In the genomic region with DNA sequence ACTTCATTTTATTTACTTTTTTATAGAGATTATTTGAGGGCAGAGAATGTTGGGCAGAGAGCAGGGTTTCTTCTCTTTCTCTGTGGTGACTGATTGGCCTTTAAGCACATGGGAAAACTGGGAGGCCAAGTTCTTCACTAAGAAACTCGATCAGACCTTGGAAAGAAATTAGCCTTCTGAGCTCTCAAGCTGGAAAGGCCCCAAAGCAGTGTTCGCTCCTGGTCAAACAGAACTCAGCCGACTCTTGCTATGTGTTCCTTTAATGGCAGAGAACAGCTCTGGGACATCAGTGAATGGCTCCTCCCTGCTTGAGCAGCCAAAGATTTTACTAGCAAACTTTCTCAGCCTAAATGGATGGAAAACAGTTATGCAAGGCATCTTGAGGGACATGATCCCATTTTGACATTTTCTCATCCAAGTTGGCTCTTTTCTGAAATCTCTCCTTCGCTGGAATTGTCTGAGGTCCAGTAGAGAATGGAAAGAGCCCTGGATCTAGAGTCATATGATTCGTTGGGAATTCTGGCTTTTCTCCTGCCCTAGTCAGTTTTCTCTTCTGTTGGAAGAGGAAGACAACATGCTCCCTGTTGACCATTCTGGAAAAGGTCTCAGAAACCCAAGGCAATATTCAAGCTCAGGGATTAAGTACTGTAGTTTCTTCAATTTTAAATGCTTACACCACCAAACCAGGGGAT, we compare ENCODE assay signal across 22 cellular contexts.
DNase-seq lines count a peak whose midpoint lies in the region; ATAC-seq and TF ChIP-seq lines count a peak whose summit lies in the region.
"Had no signal": no experiment of that assay in that cellular context is flagged by ENCODE, and none has a peak within 500 bp of the region (broad histone marks: within the 10 kb centered on the region; RNA-seq: fewer than 3 reads in every experiment).

No MANE protein-coding gene starts in this region.

- 40% methylated on average over 5 of the region's 5 CpGs for WGBS in mammary epithelial cell (ENCODE audit: low coverage, missing lambda C conversion rate)
- WGBS in aorta, 2 donors = 51 to 57% methylated on average over 5 of the region's 5 CpGs

- no peak for TF ChIP-seq CTCF in mammary epithelial cell (conservative IDR thresholded peaks at IDR 0.05 in 1 of 2, IDR thresholded peaks at IDR 0.05 in 1 of 2; ENCODE audit: extremely low read depth in 1 of 2, insufficient read depth in 1 of 2, low read depth in 1 of 2, low read length in 2 of 2)
- no peak for TF ChIP-seq CTCF in MCF 10A (IDR thresholded peaks at IDR 0.05; ENCODE audit: unreplicated experiment)
- no peak for TF ChIP-seq CTCF in left ventricle myocardium inferior (IDR thresholded peaks at IDR 0.05; ENCODE audit: borderline replicate concordance)
- TF ChIP-seq CTCF in neural progenitor cell (IDR thresholded peaks at IDR 0.05) = no peak

- H3K9ac ChIP-seq in mammary epithelial cell (ENCODE audit: insufficient read depth, low read length) (no peak overlapping the region), neural progenitor cell (no peak overlapping the region)
- H3K9ac ChIP-seq: BLaER1 had no signal

- POLR2A ChIA-PET in MCF 10A (lab: Yijun Ruan, JAX) = interaction anchor here (0.5 kb wide), 1 partner anchor 31 kb away, joined by 3 read pairs; no protein-coding TSS in a partner anchor

- H3K79me2 ChIP-seq in mammary epithelial cell (ENCODE audit: insufficient read depth, low read length) (no peaks in the 10 kb centered on the region), neural progenitor cell (ENCODE audit: low read depth) (no peaks in the 10 kb centered on the region)

- H3K36me3 ChIP-seq in mammary epithelial cell (ENCODE audit: insufficient read depth, low read length) (no peaks in the 10 kb centered on the region), left ventricle myocardium inferior (no peaks in the 10 kb centered on the region), aorta (ENCODE audit: control insufficient read depth in 1 of 2, insufficient read depth in 2 of 2, low read length in 1 of 2) (no peaks in the 10 kb centered on the region), neural progenitor cell (no peaks in the 10 kb centered on the region)
- H3K36me3 ChIP-seq: BLaER1, SJSA1 had no signal

- H3K27ac ChIP-seq in mammary epithelial cell (ENCODE audit: insufficient read depth, low read depth, low read length) (no peak overlapping the region), left ventricle myocardium inferior (replicated peaks) (peak overlapping the region; percentile 50), aorta (ENCODE audit: low read depth in 1 of 2, low read length in 2 of 2) (no peak overlapping the region), neural progenitor cell (no peak overlapping the region)
- H3K27ac ChIP-seq: 22Rv1, BLaER1, RWPE1, SJSA1 had no signal

- CTCF ChIA-PET in mammary epithelial cell (lab: Charles Lee; ENCODE audit: low non-redundant PET) (no interaction called here), MCF 10A (lab: Yijun Ruan, JAX) (interaction anchor here (0.6 to 0.7 kb wide), 3 partner anchors 181 to 303 kb away, joined by 3 read pairs; no protein-coding TSS in a partner anchor)

- H3K4me3 Mint-ChIP-seq in MCF 10A (ENCODE audit: unreplicated experiment) = no peak overlapping the region
- no peak overlapping the region for H3K4me3 Mint-ChIP-seq in neural progenitor cell
- H3K4me3 Mint-ChIP-seq: CD4-positive, alpha-beta T cell had no signal

- H4K20me1 ChIP-seq in mammary epithelial cell (ENCODE audit: insufficient read depth, low read length) = no peaks in the 10 kb centered on the region
- no peaks in the 10 kb centered on the region for H4K20me1 ChIP-seq in neural progenitor cell (ENCODE audit: low read depth)
- H4K20me1 ChIP-seq: BLaER1 had no signal

- in situ Hi-C loops in mammary epithelial cell (cut with MboI; ENCODE audit: low sequenced_read_pairs in 2 of 2) = no loop called here

- DNase-seq in mammary epithelial cell = no peak
- no peak for DNase-seq in MCF 10A (ENCODE audit: unreplicated experiment)
- peak; percentile 33 for DNase-seq in left ventricle myocardium inferior
- no peak for DNase-seq in sciatic nerve (ENCODE audit: low spot score)
- peak in 1 of 2 donors; percentile 53 for DNase-seq in aorta
- DNase-seq in Kasumi-1 (lab: John Stamatoyannopoulos, UW) = no peak
- DNase-seq in activated T-cell treated with anti-CD3 and anti-CD28 coated beads, Interleukin-2, amount 50 U/mL, for 1 hour = no peak
- DNase-seq in neural progenitor cell (ENCODE audit: low spot score) = no peak
- DNase-seq: ACHN; CD4-positive, alpha-beta T cell; COR-L47; DMS79; NCI-H1092 treated with DMSO at 0.1 percent for 48 hours; NCI-H1436 treated with DMSO at 0.1 percent for 48 hours; NCI-H2029; NCI-H2227 treated with DMSO at 0.1 percent for 48 hours; NCI-H510A; NCI-H748 treated with DMSO at 0.1 percent for 48 hours had no signal

- intact Hi-C loops in mammary epithelial cell (cut with micrococcal nuclease) (no loop called here), MCF 10A (cut with micrococcal nuclease) (no loop called here), left ventricle myocardium inferior (cut with micrococcal nuclease) (no loop called here), sciatic nerve (cut with DNase I) (no loop called here), aorta (cut with DNase I) (no loop called here)

- H2AFZ ChIP-seq in mammary epithelial cell (ENCODE audit: low read depth, low read length) = peak overlapping the region; percentile 42
- no peak overlapping the region for H2AFZ ChIP-seq in neural progenitor cell (replicated peaks)

- no peaks in the 10 kb centered on the region for H3K27me3 ChIP-seq in mammary epithelial cell (ENCODE audit: insufficient read depth, low read length)
- H3K27me3 ChIP-seq in left ventricle myocardium inferior (ENCODE audit: low read depth) = no peaks in the 10 kb centered on the region
- no peaks in the 10 kb centered on the region for H3K27me3 ChIP-seq in aorta (ENCODE audit: control insufficient read depth in 1 of 2, insufficient read depth in 2 of 2, low read length in 1 of 2)
- H3K27me3 ChIP-seq in neural progenitor cell = no peaks in the 10 kb centered on the region
- H3K27me3 ChIP-seq: BLaER1, SJSA1 had no signal

- no peaks in the 10 kb centered on the region for H3K27me3 Mint-ChIP-seq in MCF 10A (ENCODE audit: insufficient read depth, unreplicated experiment)
- H3K27me3 Mint-ChIP-seq in neural progenitor cell (ENCODE audit: insufficient read depth, low read depth) = no peaks in the 10 kb centered on the region
- H3K27me3 Mint-ChIP-seq: CD4-positive, alpha-beta T cell had no signal

- H3K4me1 ChIP-seq in mammary epithelial cell (ENCODE audit: insufficient read depth, low read length) = no peaks in the 10 kb centered on the region
- no peaks in the 10 kb centered on the region for H3K4me1 ChIP-seq in left ventricle myocardium inferior
- H3K4me1 ChIP-seq in aorta (ENCODE audit: control insufficient read depth in 1 of 2, insufficient read depth in 2 of 2, low read length in 2 of 2) = no peaks in the 10 kb centered on the region
- H3K4me1 ChIP-seq in neural progenitor cell = no peaks in the 10 kb centered on the region
- H3K4me1 ChIP-seq: BLaER1, SJSA1 had no signal

- peak; percentile 97 for ATAC-seq in sciatic nerve
- ATAC-seq in aorta (ENCODE audit: low FRiP score) = peak; percentile 89

- dilution Hi-C loops in mammary epithelial cell (cut with HindIII; ENCODE audit: low sequenced_read_pairs) = no loop called here

- no TSS peak for BruUV-seq in mammary epithelial cell (replicated peaks; lab: Mats Ljungman, UMichigan)
- BruUV-seq in MCF 10A (replicated peaks; lab: Mats Ljungman, UMichigan) = no TSS peak

- no peaks in the 10 kb centered on the region for H3K36me3 Mint-ChIP-seq in MCF 10A (ENCODE audit: insufficient read depth, unreplicated experiment)
- no peaks in the 10 kb centered on the region for H3K36me3 Mint-ChIP-seq in neural progenitor cell

- no peak overlapping the region for H3K27ac Mint-ChIP-seq in MCF 10A (ENCODE audit: low read depth, unreplicated experiment)
- H3K27ac Mint-ChIP-seq in neural progenitor cell = no peak overlapping the region
- H3K27ac Mint-ChIP-seq: CD4-positive, alpha-beta T cell had no signal

- H3K4me2 ChIP-seq in mammary epithelial cell (ENCODE audit: insufficient read depth, low read depth, low read length) (no peak overlapping the region), neural progenitor cell (no peak overlapping the region)
- H3K4me2 ChIP-seq: BLaER1 had no signal

- no peaks in the 10 kb centered on the region for H3K4me1 Mint-ChIP-seq in MCF 10A (ENCODE audit: insufficient read depth, unreplicated experiment)
- no peaks in the 10 kb centered on the region for H3K4me1 Mint-ChIP-seq in neural progenitor cell

- no peaks in the 10 kb centered on the region for H3K9me3 ChIP-seq in mammary epithelial cell (replicated peaks; ENCODE audit: insufficient read depth, low read length)
- H3K9me3 ChIP-seq in left ventricle myocardium inferior (replicated peaks) = no peaks in the 10 kb centered on the region
- H3K9me3 ChIP-seq in aorta (ENCODE audit: control insufficient read depth, low read length) = no peaks in the 10 kb centered on the region
- H3K9me3 ChIP-seq in neural progenitor cell (ENCODE audit: low read depth) = no peaks in the 10 kb centered on the region
- H3K9me3 ChIP-seq: BLaER1, SJSA1 had no signal

- H3K9me3 Mint-ChIP-seq in MCF 10A (ENCODE audit: unreplicated experiment) (no peaks in the 10 kb centered on the region), neural progenitor cell (no peaks in the 10 kb centered on the region)
- H3K9me3 Mint-ChIP-seq: CD4-positive, alpha-beta T cell had no signal

- H3K4me3 ChIP-seq in mammary epithelial cell (replicated peaks in 1 of 3; ENCODE audit: insufficient read depth in 1 of 3, low read depth in 2 of 3, low read length in 3 of 3) (no peak overlapping the region), left ventricle myocardium inferior (no peak overlapping the region), aorta (ENCODE audit: low read length in 2 of 2) (no peak overlapping the region), neural progenitor cell (no peak overlapping the region)
- H3K4me3 ChIP-seq: BLaER1, SJSA1 had no signal

- no peaks in the 10 kb centered on the region for H3F3A ChIP-seq in neural progenitor cell (ENCODE audit: low read depth)
